27 cellular contexts compared by ENCODE assay signal in genomic region chr14:95510804-95511203, GRCh38. TPM values are rescaled to one million over a fixed set of nuclear protein-coding genes. Genes with fewer than 3 reads are reported as not detected.
A peak's percentile ranks its signal among the peaks of the same experiment; 100 is the strongest.
DNase-seq lines count a peak whose midpoint lies in the region; ATAC-seq and TF ChIP-seq lines count a peak whose summit lies in the region.
"Had no signal": no experiment of that assay in that cellular context is flagged by ENCODE, and none has a peak within 500 bp of the region (broad histone marks: within the 10 kb centered on the region; RNA-seq: fewer than 3 reads in every experiment).

No MANE protein-coding gene starts in this region.

- TF ChIP-seq POLR2A in spleen (IDR thresholded peaks at IDR 0.05): no peak

- H3K36me3 ChIP-seq in CD4-positive, CD25-positive, alpha-beta regulatory T cell (ENCODE audit: control insufficient read depth, insufficient read depth, low read length): peaks cover 27% of the 10 kb centered on the region
- no peaks in the 10 kb centered on the region for H3K36me3 ChIP-seq in MM.1S (replicated peaks; ENCODE audit: insufficient read depth, low read length)
- peaks cover 6 to 28% of the 10 kb centered on the region in 2 experiments for H3K36me3 ChIP-seq in mesenchymal stem cell (ENCODE audit: control insufficient read depth in 1 of 2, insufficient read depth in 2 of 2, low read depth in 1 of 2, low read length in 2 of 2)
- H3K36me3 ChIP-seq in spleen: peaks cover 0 to 37% (median 0%) of the 10 kb centered on the region in 6 donors
- no peaks in the 10 kb centered on the region for H3K36me3 ChIP-seq in right atrium auricular region
- H3K36me3 ChIP-seq: esophagus squamous epithelium, ovary, transverse colon had no signal

- peak overlapping the region in 1 of 2 experiments; percentile 42 for H3K23ac ChIP-seq in mesenchymal stem cell (ENCODE audit: low read length in 2 of 2)

- DNase-seq in CD4-positive, CD25-positive, alpha-beta regulatory T cell: no peak
- DNase-seq in MM.1S (no peak), mesenchymal stem cell (no peak), spleen (peak; percentile 33), C1 segment of cervical spinal cord (lab: John Stamatoyannopoulos, UW) (no peak), right atrium auricular region (ENCODE audit: low spot score) (no peak)
- DNase-seq: activated CD4-positive, alpha-beta T cell treated with anti-CD3 and anti-CD28 coated beads for 36 hours; activated naive CD4-positive, alpha-beta T cell treated with Interleukin-2 at 50 U/mL for 16 hours; activated T-cell treated with anti-CD3 and anti-CD28 coated beads, Interleukin-2, amount 50 U/mL, for 4 hours; amniotic stem cell; DND-41; esophagus squamous epithelium; KBM-7; NCI-H1092 treated with DMSO at 0.1 percent for 48 hours; NCI-H187; NCI-H2171; stimulated activated CD4-positive, alpha-beta T cell treated with anti-CD3 and anti-CD28 coated beads, Interleukin-12 subunit alpha, Interleukin-12 subunit beta, amount 100 ng/mL, for 4 hours; stimulated activated CD4-positive, alpha-beta T cell treated with anti-CD3 and anti-CD28 coated beads, Interleukin-2, amount 100 ng/mL, for 48 hours; SW 1271; T-helper 9 cell; transverse colon had no signal

- H4K91ac ChIP-seq in mesenchymal stem cell (ENCODE audit: low read length): no peak overlapping the region

- peaks cover 30% of the 10 kb centered on the region for H3K36me3 Mint-ChIP-seq in CD4-positive, CD25-positive, alpha-beta regulatory T cell
- H3K36me3 Mint-ChIP-seq: brain had no signal

- H2BK12ac ChIP-seq in mesenchymal stem cell (ENCODE audit: low read length in 2 of 2): peak overlapping the region in 1 of 2 experiments; percentile 37

- H3K4me3 Mint-ChIP-seq in CD4-positive, CD25-positive, alpha-beta regulatory T cell: peak overlapping the region in 1 of 4 donors; percentile 68
- H3K4me3 Mint-ChIP-seq: activated CD4-positive, alpha-beta T cell treated with anti-CD3 and anti-CD28 coated beads for 36 hours; activated T-cell treated with anti-CD3 and anti-CD28 coated beads, Interleukin-2, amount 50 U/mL, for 4 hours; brain; CD14-positive monocyte had no signal

- no peak overlapping the region for H3K4ac ChIP-seq in mesenchymal stem cell (ENCODE audit: low read depth in 1 of 2, low read length in 2 of 2)

- H3K79me2 ChIP-seq in MM.1S (ENCODE audit: low read length): peaks cover 93% of the 10 kb centered on the region

- intact Hi-C loops in spleen (cut with DNase I; ENCODE audit: low total_unique reads): no loop called here

- no peaks in the 10 kb centered on the region for H3K9me3 Mint-ChIP-seq in CD4-positive, CD25-positive, alpha-beta regulatory T cell
- H3K9me3 Mint-ChIP-seq: activated T-cell treated with anti-CD3 and anti-CD28 coated beads, Interleukin-2, amount 50 U/mL, for 4 hours; brain; CD14-positive monocyte had no signal

- peaks cover 26 to 90% (median 54%) of the 10 kb centered on the region in 4 donors for H3K4me1 Mint-ChIP-seq in CD4-positive, CD25-positive, alpha-beta regulatory T cell

- H2AFZ ChIP-seq in MM.1S (ENCODE audit: low read length) (no peak overlapping the region), mesenchymal stem cell (ENCODE audit: low read depth, low read length) (no peak overlapping the region)

- H4K20me1 ChIP-seq in MM.1S (ENCODE audit: insufficient read depth, low read length): no peaks in the 10 kb centered on the region

- H2BK5ac ChIP-seq in mesenchymal stem cell (ENCODE audit: low read depth, low read length, poor library complexity, severe bottlenecking): no peak overlapping the region

- H4K8ac ChIP-seq in mesenchymal stem cell (ENCODE audit: low read length): no peak overlapping the region

- H3K9me3 ChIP-seq in CD4-positive, CD25-positive, alpha-beta regulatory T cell (ENCODE audit: control insufficient read depth in 2 of 2, low read length in 2 of 2): no peaks in the 10 kb centered on the region
- H3K9me3 ChIP-seq in MM.1S (replicated peaks; ENCODE audit: insufficient read depth, low read length): no peaks in the 10 kb centered on the region
- H3K9me3 ChIP-seq in mesenchymal stem cell (ENCODE audit: control insufficient read depth, low read length): no peaks in the 10 kb centered on the region
- H3K9me3 ChIP-seq in spleen: no peaks in the 10 kb centered on the region
- no peaks in the 10 kb centered on the region for H3K9me3 ChIP-seq in right atrium auricular region
- H3K9me3 ChIP-seq: esophagus squamous epithelium, ovary, transverse colon had no signal

- H3F3A ChIP-seq in MM.1S (ENCODE audit: insufficient read depth, low read length): peaks cover 26% of the 10 kb centered on the region

- H2BK120ac ChIP-seq in mesenchymal stem cell (ENCODE audit: low read depth, low read length): no peak overlapping the region

- 95% methylated on average over 4 of the region's 5 CpGs for WGBS in mesenchymal stem cell
- 74 to 92% (median 81%) methylated on average over 5 of the region's 5 CpGs for WGBS in spleen, 5 donors

- peak overlapping the region in 2 of 3 donors; percentile 9 to 62 for H3K27ac Mint-ChIP-seq in CD4-positive, CD25-positive, alpha-beta regulatory T cell
- H3K27ac Mint-ChIP-seq: activated CD4-positive, alpha-beta T cell treated with anti-CD3 and anti-CD28 coated beads for 36 hours had no signal

- no peaks in the 10 kb centered on the region for H3K9me2 ChIP-seq in MM.1S (replicated peaks; ENCODE audit: insufficient read depth, low read length)

- H3K79me1 ChIP-seq in mesenchymal stem cell (replicated peaks; ENCODE audit: low read length, poor library complexity, severe bottlenecking): peaks cover 6% of the 10 kb centered on the region

- H3K4me1 ChIP-seq in CD4-positive, CD25-positive, alpha-beta regulatory T cell (ENCODE audit: control insufficient read depth, insufficient read depth, low read length, poor library complexity, severe bottlenecking): peaks cover 74% of the 10 kb centered on the region
- H3K4me1 ChIP-seq in MM.1S (ENCODE audit: low read length): peaks cover 65% of the 10 kb centered on the region
- H3K4me1 ChIP-seq in mesenchymal stem cell (ENCODE audit: control insufficient read depth, insufficient read depth, low read depth, low read length): peaks cover 32% of the 10 kb centered on the region
- H3K4me1 ChIP-seq in spleen: peaks cover 41 to 100% (median 78%) of the 10 kb centered on the region in 6 donors
- peaks cover 0 to 57% of the 10 kb centered on the region in 2 donors for H3K4me1 ChIP-seq in right atrium auricular region

- H2BK15ac ChIP-seq in mesenchymal stem cell (ENCODE audit: low read depth, poor library complexity, severe bottlenecking): no peak overlapping the region

- H3K14ac ChIP-seq in mesenchymal stem cell (ENCODE audit: low read length in 2 of 2): no peak overlapping the region

- no peak overlapping the region for H2AK5ac ChIP-seq in mesenchymal stem cell (ENCODE audit: low read length, severe bottlenecking)

- peak overlapping the region; percentile 77 for H3K4me2 ChIP-seq in MM.1S (ENCODE audit: low read depth, low read length)
- H3K4me2 ChIP-seq in mesenchymal stem cell (ENCODE audit: low read length, poor library complexity, severe bottlenecking): no peak overlapping the region

- ATAC-seq in CD4-positive, CD25-positive, alpha-beta regulatory T cell (ENCODE audit: low read depth in 2 of 2): no peak
- no peak for ATAC-seq in HG02623 (IDR thresholded peaks at IDR 0.05; ENCODE audit: unreplicated experiment)
- ATAC-seq: activated CD4-positive, alpha-beta T cell treated with anti-CD3 and anti-CD28 coated beads for 36 hours; activated T-cell treated with anti-CD3 and anti-CD28 coated beads, Interleukin-2, amount 50 U/mL, for 4 hours had no signal

- TF ChIP-seq CTCF in MM.1S (IDR thresholded peaks at IDR 0.05; ENCODE audit: low read length) (no peak), spleen (IDR thresholded peaks at IDR 0.05 in 8 of 11, conservative IDR thresholded peaks at IDR 0.05 in 3 of 11) (no peak), right atrium auricular region (IDR thresholded peaks at IDR 0.05) (no peak)

- no peaks in the 10 kb centered on the region for H3K27me3 ChIP-seq in CD4-positive, CD25-positive, alpha-beta regulatory T cell (ENCODE audit: control insufficient read depth, insufficient read depth, low read length)
- H3K27me3 ChIP-seq in MM.1S (replicated peaks; ENCODE audit: insufficient read depth, low read length) (no peaks in the 10 kb centered on the region), mesenchymal stem cell (ENCODE audit: control insufficient read depth in 1 of 2, insufficient read depth in 1 of 2, low read length in 2 of 2) (no peaks in the 10 kb centered on the region), spleen (replicated peaks in 1 of 7) (no peaks in the 10 kb centered on the region), right atrium auricular region (no peaks in the 10 kb centered on the region)
- H3K27me3 ChIP-seq: dorsolateral prefrontal cortex, ovary, transverse colon had no signal

- H3K18ac ChIP-seq in mesenchymal stem cell (ENCODE audit: low read depth in 1 of 2, low read length in 2 of 2): peak overlapping the region in 1 of 2 experiments; percentile 18

- H3K4me3 ChIP-seq in CD4-positive, CD25-positive, alpha-beta regulatory T cell (ENCODE audit: low read depth, low read length): no peak overlapping the region
- H3K4me3 ChIP-seq in MM.1S (ENCODE audit: low read length) (no peak overlapping the region; the same call in 1 of the 2 replicates), mesenchymal stem cell (ENCODE audit: insufficient read depth in 1 of 2, low read depth in 1 of 2, low read length in 2 of 2) (peak overlapping the region in 1 of 2 experiments; percentile 54), spleen (no peak overlapping the region), right atrium auricular region (no peak overlapping the region)
- H3K4me3 ChIP-seq: dorsolateral prefrontal cortex, esophagus squamous epithelium, lung, ovary, transverse colon had no signal

- H3K9ac ChIP-seq in MM.1S (ENCODE audit: low read length): peak overlapping the region; percentile 18; the same call in 1 of the 2 replicates
- peak overlapping the region; percentile 50 for H3K9ac ChIP-seq in mesenchymal stem cell (ENCODE audit: low read length)

- H3K27ac ChIP-seq in CD4-positive, CD25-positive, alpha-beta regulatory T cell (ENCODE audit: insufficient read depth, low read length, poor library complexity, severe bottlenecking): no peak overlapping the region
- H3K27ac ChIP-seq in MM.1S (ENCODE audit: low read length) (peak overlapping the region; percentile 70), mesenchymal stem cell (ENCODE audit: low read length, poor library complexity, severe bottlenecking) (no peak overlapping the region), spleen (no peak overlapping the region), right atrium auricular region (no peak overlapping the region)
- H3K27ac ChIP-seq: dorsolateral prefrontal cortex, esophagus squamous epithelium, ovary, transverse colon had no signal

- no peaks in the 10 kb centered on the region for H3K27me3 Mint-ChIP-seq in CD4-positive, CD25-positive, alpha-beta regulatory T cell
- H3K27me3 Mint-ChIP-seq: activated CD4-positive, alpha-beta T cell treated with anti-CD3 and anti-CD28 coated beads for 36 hours had no signal

RNA-seq across cellular contexts. Expression of gene SYNE3, which starts 5.6 kb away (rescaled TPM):
- total RNA-seq in CD4-positive, CD25-positive, alpha-beta regulatory T cell: 71.7 TPM
- polyA plus RNA-seq in CD4-positive, CD25-positive, alpha-beta regulatory T cell: 1 to 10 TPM; 2.7 to 6.5 (median 4.1) TPM
- 4.1 TPM for polyA plus RNA-seq in mesenchymal stem cell (2013, experiment 1 of 2)
- 3.9 TPM for polyA plus RNA-seq in mesenchymal stem cell (2013, experiment 2 of 2)
- total RNA-seq in spleen (10 to 100 TPM; 26.8 to 34.5 (median 28.9) TPM), right atrium auricular region (10 to 100 TPM in 1 of 2 donors, 1 to 10 TPM in 1; 8.2 to 13.2 TPM)
- 1 to 10 TPM; 1.4 to 5.2 (median 1.8) TPM for polyA plus RNA-seq in spleen

RNA-seq across cellular contexts. Expression of gene GLRX5, which starts 24.0 kb away (rescaled TPM):
- total RNA-seq in CD4-positive, CD25-positive, alpha-beta regulatory T cell: 18.1 TPM
- polyA plus RNA-seq in CD4-positive, CD25-positive, alpha-beta regulatory T cell: 10 to 100 TPM; 54.2 to 71.9 (median 56.6) TPM
- 52.4 TPM for polyA plus RNA-seq in mesenchymal stem cell (2013, experiment 1 of 2)
- 54.4 TPM for polyA plus RNA-seq in mesenchymal stem cell (2013, experiment 2 of 2)
- total RNA-seq in spleen (10 to 100 TPM; 18.2 to 48.4 (median 24.6) TPM), right atrium auricular region (10 to 100 TPM; 54.0 to 58.9 TPM)
- 10 to 100 TPM; 24.4 to 37.3 (median 34.0) TPM for polyA plus RNA-seq in spleen
